In genomic region chr1:150281758-150282557, GRCh38 we compare ENCODE assay signal across 8 cellular contexts. TPM values are rescaled to one million over a fixed set of nuclear protein-coding genes. Genes with fewer than 3 reads are reported as not detected.
A peak's percentile ranks its signal among the peaks of the same experiment; 100 is the strongest.
DNase-seq lines count a peak whose midpoint lies in the region; ATAC-seq and TF ChIP-seq lines count a peak whose summit lies in the region.

TSS of gene CIART (plus strand) at chr1:150282554. CDS start at chr1:150283268, 714 bp downstream.

- ATAC-seq in HG03354 (IDR thresholded peaks at IDR 0.05; ENCODE audit: poor library complexity, severe bottlenecking, unreplicated experiment): peak; percentile 92
- ATAC-seq in GM21737 (IDR thresholded peaks at IDR 0.05; ENCODE audit: unreplicated experiment): no peak

- peak within 1 kb of the TSS; percentile 21 for H3K4me3 ChIP-seq in lower leg skin (ENCODE audit: low read depth, poor library complexity, severe bottlenecking)

- intact Hi-C loops in lower leg skin (cut with DNase I; ENCODE audit: low total_unique reads): no loop called here

- no peak for TF ChIP-seq CTCF in lower leg skin (IDR thresholded peaks at IDR 0.05)

- no peak for TF ChIP-seq POLR2A in lower leg skin (IDR thresholded peaks at IDR 0.05)

- 1% methylated on average over 46 of the region's 46 CpGs for WGBS in lower leg skin, 2 donors

- peak; percentile 98 for DNase-seq in GM03348 (ENCODE audit: low spot score)
- peak; percentile 100 for DNase-seq in NCI-H526 treated with DMSO at 0.1 percent for 48 hours (lab: John Stamatoyannopoulos, UW)
- DNase-seq in activated CD8-positive, alpha-beta memory T cell treated with anti-CD3 and anti-CD28 coated beads for 4 hours (ENCODE audit: low read depth in 2 of 2): peak; percentile 60 to 83
- peak; percentile 71 for DNase-seq in effector CD8-positive, alpha-beta T cell (lab: John Stamatoyannopoulos, UW)
- DNase-seq in lower leg skin (ENCODE audit: low spot score in 2 of 2): peak; percentile 97 to 98
- peak; percentile 56 to 58 for DNase-seq in stimulated activated CD4-positive, alpha-beta T cell treated with anti-CD3 and anti-CD28 coated beads, Interleukin-2, amount 100 ng/mL, for 48 hours

RNA-seq across cellular contexts. Expression of gene CIART, which starts in this region (rescaled TPM):
- total RNA-seq in lower leg skin: 10 to 100 TPM; 16.1 to 34.8 (median 23.4) TPM
